ENCODE assay signal across 8 cellular contexts in genomic region chr5:154467655-154468354, GRCh38. TPM values are rescaled to one million over a fixed set of nuclear protein-coding genes. Genes with fewer than 3 reads are reported as not detected.
DNase-seq lines count a peak whose midpoint lies in the region; FAIRE-seq and TF ChIP-seq lines count a peak whose summit lies in the region.

No MANE protein-coding gene starts in this region.

- H3K9ac ChIP-seq in Loucy (ENCODE audit: low read depth, low read length, poor library complexity, severe bottlenecking) = no peak overlapping the region

- no peak overlapping the region for H3K27ac ChIP-seq in small intestine (ENCODE audit: low read depth in 1 of 2, low read length in 1 of 2)

- H3K4me3 ChIP-seq in Loucy (ENCODE audit: low read length, poor library complexity, severe bottlenecking) = no peak overlapping the region
- H3K4me3 ChIP-seq in small intestine (ENCODE audit: low read depth in 1 of 2, low read length in 2 of 2) = no peak overlapping the region

- H4K20me1 ChIP-seq in Loucy (ENCODE audit: insufficient read depth, low read length, poor library complexity, severe bottlenecking) = no peaks in the 10 kb centered on the region

- H3K36me3 ChIP-seq in Loucy (ENCODE audit: insufficient read depth, low read length) = no peaks in the 10 kb centered on the region
- H3K36me3 ChIP-seq in small intestine (ENCODE audit: control insufficient read depth in 2 of 2, insufficient read depth in 2 of 2, low read length in 2 of 2) = no peaks in the 10 kb centered on the region

- H3K27me3 ChIP-seq in Loucy (ENCODE audit: insufficient read depth, low read length, poor library complexity, severe bottlenecking) = no peaks in the 10 kb centered on the region
- H3K27me3 ChIP-seq in small intestine (ENCODE audit: control insufficient read depth in 2 of 2, insufficient read depth in 2 of 2, low read length in 2 of 2) = peaks cover 0 to 13% of the 10 kb centered on the region in 2 donors

- H3K4me2 ChIP-seq in Loucy (ENCODE audit: low read depth, low read length, poor library complexity, severe bottlenecking) = no peak overlapping the region

- H3F3A ChIP-seq in Loucy (ENCODE audit: low read depth) = no peaks in the 10 kb centered on the region

- peak; percentile 68 for TF ChIP-seq CTCF in Loucy (conservative IDR thresholded peaks at IDR 0.05; ENCODE audit: low read length)

- H3K4me1 ChIP-seq in Loucy (ENCODE audit: insufficient read depth, low read length, poor library complexity, severe bottlenecking) (no peaks in the 10 kb centered on the region), small intestine (ENCODE audit: control insufficient read depth in 2 of 2, insufficient read depth in 1 of 2, low read depth in 1 of 2, low read length in 1 of 2) (no peaks in the 10 kb centered on the region)

- H3K9me3 ChIP-seq in Loucy (ENCODE audit: insufficient read depth, low read depth, low read length) (no peaks in the 10 kb centered on the region), small intestine (ENCODE audit: control insufficient read depth, low read depth) (no peaks in the 10 kb centered on the region)

- H3K79me2 ChIP-seq in Loucy (ENCODE audit: insufficient read depth, low read length) = no peaks in the 10 kb centered on the region

- FAIRE-seq in GM12892 (lab: Jason Lieb, UNC) = peak; percentile 76
- FAIRE-seq in H54 (lab: Jason Lieb, UNC) = no peak
- FAIRE-seq in small intestine (lab: Jason Lieb, UNC) = no peak

- H3K9me2 ChIP-seq in Loucy (replicated peaks; ENCODE audit: low read depth, low read length) = no peaks in the 10 kb centered on the region

- no peak overlapping the region for H2AFZ ChIP-seq in Loucy (ENCODE audit: low read length)

- DNase-seq in GM12892 (ENCODE audit: insufficient read length) = peak; percentile 75
- DNase-seq in H54 (ENCODE audit: insufficient read length, low spot score) = peak; percentile 91
- peak; percentile 60 for DNase-seq in T follicular helper cell (ENCODE audit: low read depth)
- peak; percentile 31 for DNase-seq in amniotic stem cell (lab: John Stamatoyannopoulos, UW)
- peak; percentile 84 for DNase-seq in hepatic stellate cell (ENCODE audit: low spot score)
- DNase-seq in small intestine = peak; percentile 71
- no peak for DNase-seq in middle frontal gyrus (ENCODE audit: extremely low spot score, low spot score)

- TF ChIP-seq POLR2A in GM12892 (IDR thresholded peaks at IDR 0.05; ENCODE audit: low read depth, low read length) = no peak
- no peak for TF ChIP-seq POLR2A in H54 (IDR thresholded peaks at IDR 0.05; ENCODE audit: low read depth, low read length)

- WGBS in small intestine, 3 donors = 39 to 40% (median 39%) methylated on average over 18 of the region's 18 CpGs

RNA-seq across cellular contexts. Expression of gene HAND1, which starts 10.2 kb away (rescaled TPM):
- not detected for polyA plus RNA-seq in GM12892 (2012; ENCODE audit: missing spikeins)
- polyA plus RNA-seq in small intestine = under 1 TPM in 1 of 3 donors, not detected in 2; 0.42 TPM

RNA-seq across cellular contexts. Expression of gene SAP30L, which starts 22.0 kb away (rescaled TPM):
- polyA plus RNA-seq in GM12892 (2012; ENCODE audit: missing spikeins) = 22.5 TPM
- polyA plus RNA-seq in small intestine = 10 to 100 TPM; 16.7 to 52.8 (median 33.0) TPM
